18 cellular contexts compared by ENCODE assay signal in genomic region chr1:88189525-88189924, GRCh38.
"Had no signal": no experiment of that assay in that cellular context is flagged by ENCODE, and none has a peak within 500 bp of the region (broad histone marks: within the 10 kb centered on the region; RNA-seq: fewer than 3 reads in every experiment).

No MANE protein-coding gene starts in this region.

- H3K4me3 Mint-ChIP-seq: endodermal cell; natural killer cell; neural crest cell; stimulated activated effector memory CD8-positive, alpha-beta T cell treated with anti-CD3 and anti-CD28 coated beads, Interleukin-12 subunit alpha, Interleukin-12 subunit beta, amount 100 ng/mL, for 72 hours; stimulated activated naive CD8-positive, alpha-beta T cell treated with anti-CD3 and anti-CD28 coated beads, Interleukin-15, Interleukin-2, amounts not matched to agents 100 ng/mL and 50 ng/mL, for 24 hours had no signal

- H3K27ac Mint-ChIP-seq: endodermal cell; natural killer cell; stimulated activated effector memory CD8-positive, alpha-beta T cell treated with anti-CD3 and anti-CD28 coated beads, Interleukin-12 subunit alpha, Interleukin-12 subunit beta, amount 100 ng/mL, for 72 hours; stimulated activated naive CD8-positive, alpha-beta T cell treated with anti-CD3 and anti-CD28 coated beads, Interleukin-15, Interleukin-2, amounts not matched to agents 100 ng/mL and 50 ng/mL, for 24 hours had no signal

- H3K4me3 ChIP-seq: coronary artery, mucosa of descending colon, right atrium auricular region, smooth muscle cell, tibial artery, upper lobe of right lung, vagina had no signal

- DNase-seq: effector CD4-positive, alpha-beta T cell; endodermal cell; islet precursor cell; mammary epithelial cell; mucosa of descending colon; natural killer cell; posterior cingulate gyrus; stimulated activated CD4-positive, alpha-beta T cell treated with anti-CD3 and anti-CD28 coated beads, Interleukin-4, amount 100 ng/mL, for 1 hour; stimulated activated CD8-positive, alpha-beta memory T cell treated with anti-CD3 and anti-CD28 coated beads, Interleukin-4, amount 100 ng/mL, for 48 hours; tibial artery; upper lobe of right lung had no signal

- H3K9me3 Mint-ChIP-seq: endodermal cell; neural crest cell; stimulated activated effector memory CD8-positive, alpha-beta T cell treated with anti-CD3 and anti-CD28 coated beads, Interleukin-12 subunit alpha, Interleukin-12 subunit beta, amount 100 ng/mL, for 72 hours; stimulated activated naive CD8-positive, alpha-beta T cell treated with anti-CD3 and anti-CD28 coated beads, Interleukin-15, Interleukin-2, amounts not matched to agents 100 ng/mL and 50 ng/mL, for 24 hours had no signal

- H3K36me3 Mint-ChIP-seq: natural killer cell; stimulated activated effector memory CD8-positive, alpha-beta T cell treated with anti-CD3 and anti-CD28 coated beads, Interleukin-12 subunit alpha, Interleukin-12 subunit beta, amount 100 ng/mL, for 72 hours had no signal

- H3K4me1 Mint-ChIP-seq: endodermal cell; stimulated activated effector memory CD8-positive, alpha-beta T cell treated with anti-CD3 and anti-CD28 coated beads, Interleukin-12 subunit alpha, Interleukin-12 subunit beta, amount 100 ng/mL, for 72 hours had no signal
